ENCODE assay signal across 20 cellular contexts in the genomic region with DNA sequence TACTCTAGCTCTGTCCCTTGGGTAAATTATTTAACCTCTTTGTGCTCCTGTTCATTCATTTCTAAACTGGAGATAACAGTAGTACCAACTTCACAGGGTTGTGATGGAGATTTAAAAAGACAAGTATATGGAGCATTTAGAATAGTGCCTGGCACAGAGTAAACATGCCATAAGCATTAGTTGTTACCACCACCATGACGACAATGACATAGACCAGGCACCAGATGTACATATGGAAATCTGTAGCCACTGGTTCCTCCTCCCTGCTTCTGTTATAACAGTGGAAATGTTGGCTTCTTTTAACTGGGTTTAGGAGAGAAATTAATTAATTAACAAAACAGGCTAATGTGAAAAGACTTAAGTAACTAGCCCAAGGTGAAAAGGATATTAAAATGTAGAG.
DNase-seq lines count a peak whose midpoint lies in the region; ATAC-seq and TF ChIP-seq lines count a peak whose summit lies in the region.
"Had no signal": no experiment of that assay in that cellular context is flagged by ENCODE, and none has a peak within 500 bp of the region (broad histone marks: within the 10 kb centered on the region; RNA-seq: fewer than 3 reads in every experiment).

No MANE protein-coding gene starts in this region.

- peaks cover 7% of the 10 kb centered on the region for H3K36me3 Mint-ChIP-seq in activated naive CD8-positive, alpha-beta T cell treated with anti-CD3 and anti-CD28 coated beads, Interleukin-2, amount 50 U/mL, for 24 hours (ENCODE audit: low read depth)
- H3K36me3 Mint-ChIP-seq: IgD-negative memory B cell had no signal

- no peak overlapping the region for H3K23ac ChIP-seq in IMR-90 (ENCODE audit: low read depth, low read length)

- TF ChIP-seq CTCF in IMR-90 (conservative IDR thresholded peaks at IDR 0.05; ENCODE audit: low read depth, low read length) (no peak), fibroblast of the aortic adventitia (IDR thresholded peaks at IDR 0.05; ENCODE audit: insufficient read depth, low read length) (no peak), right atrium auricular region (IDR thresholded peaks at IDR 0.05) (no peak), GM10248 (IDR thresholded peaks at IDR 0.05; ENCODE audit: control extremely low read depth, extremely low read depth, low read depth, missing control alignments) (no peak)

- peaks cover 3% of the 10 kb centered on the region for H3K9me3 Mint-ChIP-seq in activated naive CD8-positive, alpha-beta T cell treated with anti-CD3 and anti-CD28 coated beads, Interleukin-2, amount 50 U/mL, for 24 hours
- H3K9me3 Mint-ChIP-seq: IgD-negative memory B cell had no signal

- H3K4me2 ChIP-seq in IMR-90 (ENCODE audit: low read depth, low read length) = no peak overlapping the region

- H3K4ac ChIP-seq in IMR-90 (ENCODE audit: low read depth, low read length) = no peak overlapping the region

- no peak overlapping the region for H2BK120ac ChIP-seq in IMR-90 (ENCODE audit: low read depth, low read length)

- H3K27ac ChIP-seq in IMR-90 (ENCODE audit: insufficient read depth, low read length) = no peak overlapping the region
- H3K27ac ChIP-seq in right atrium auricular region = no peak overlapping the region

- H2AFZ ChIP-seq in IMR-90 (replicated peaks; ENCODE audit: low read length, poor library complexity) = no peak overlapping the region

- dilution Hi-C loops in IMR-90 (cut with HindIII; ENCODE audit: low sequenced_read_pairs, unreplicated experiment) = no loop called here

- no peak for TF ChIP-seq RAD21 in IMR-90 (IDR thresholded peaks at IDR 0.05; ENCODE audit: low read length)

- no peak overlapping the region for H3K56ac ChIP-seq in IMR-90 (ENCODE audit: extremely low read depth, insufficient read depth, low read length)

- no peaks in the 10 kb centered on the region for H3K27me3 ChIP-seq in IMR-90 (ENCODE audit: control insufficient read depth, insufficient read depth, low read length)
- no peaks in the 10 kb centered on the region for H3K27me3 ChIP-seq in right atrium auricular region

- H3K9me3 ChIP-seq in IMR-90 (ENCODE audit: control insufficient read depth, insufficient read depth, low read length) = no peaks in the 10 kb centered on the region
- H3K9me3 ChIP-seq in right atrium auricular region = no peaks in the 10 kb centered on the region
- H3K9me3 ChIP-seq: HAP-1 had no signal

- no peak overlapping the region for H4K5ac ChIP-seq in IMR-90 (ENCODE audit: low read depth, low read length)

- H2AK5ac ChIP-seq in IMR-90 (ENCODE audit: low read depth, low read length) = no peak overlapping the region

- no peak overlapping the region for H3K4me3 Mint-ChIP-seq in activated naive CD8-positive, alpha-beta T cell treated with anti-CD3 and anti-CD28 coated beads, Interleukin-2, amount 50 U/mL, for 24 hours
- H3K4me3 Mint-ChIP-seq: B cell, CD14-positive monocyte, IgD-negative memory B cell had no signal

- in situ Hi-C loops in IMR-90 (cut with MboI; ENCODE audit: low sequenced_read_pairs) = no loop called here

- H4K8ac ChIP-seq in IMR-90 (ENCODE audit: low read depth in 2 of 2, low read length in 2 of 2) = no peak overlapping the region

- H3K4me1 ChIP-seq in IMR-90 (ENCODE audit: control insufficient read depth, insufficient read depth, low read length) (no peaks in the 10 kb centered on the region), right atrium auricular region (no peaks in the 10 kb centered on the region)
- H3K4me1 ChIP-seq: HAP-1 had no signal

- TF ChIP-seq POLR2A in IMR-90 (IDR thresholded peaks at IDR 0.05; ENCODE audit: low read depth, low read length) = no peak

- no peak overlapping the region for H3K9ac ChIP-seq in IMR-90 (ENCODE audit: low read depth, low read length)

- H3K4me3 ChIP-seq in IMR-90 (ENCODE audit: insufficient read depth, low read depth, low read length) (no peak overlapping the region), fibroblast of the aortic adventitia (ENCODE audit: low read depth, low read length) (no peak overlapping the region), right atrium auricular region (no peak overlapping the region)
- H3K4me3 ChIP-seq: GM12878, HAP-1 had no signal

- no peak overlapping the region for H2BK5ac ChIP-seq in IMR-90 (ENCODE audit: low read depth, low read length, poor library complexity, severe bottlenecking)

- H4K20me1 ChIP-seq in IMR-90 (ENCODE audit: insufficient read depth, low read length) = no peaks in the 10 kb centered on the region

- DNase-seq in EH (ENCODE audit: low read depth) = peak; percentile 33
- peak; percentile 23 for DNase-seq in IMR-90
- DNase-seq in amniotic epithelial cell (ENCODE audit: low read depth) = peak; percentile 22
- DNase-seq in fibroblast of the aortic adventitia (ENCODE audit: low read depth) = peak; percentile 19
- DNase-seq in right atrium auricular region (ENCODE audit: low spot score) = no peak
- no peak for DNase-seq in NCI-H2107 treated with DMSO at 0.1 percent for 48 hours (lab: John Stamatoyannopoulos, UW; ENCODE audit: unreplicated experiment)
- no peak for DNase-seq in GM10248 (ENCODE audit: extremely low spot score)
- no peak for DNase-seq in activated naive CD8-positive, alpha-beta T cell treated with anti-CD3 and anti-CD28 coated beads, Interleukin-2, amount 50 U/mL, for 24 hours
- DNase-seq: MV-4-11, NCI-H1105 treated with DMSO at 0.1 percent for 48 hours, NCI-H2081, NCI-H446 treated with DMSO at 0.1 percent for 48 hours, NCI-H526 treated with DMSO at 0.1 percent for 48 hours, OCI-M1, Right ventricle myocardium superior had no signal

- no peaks in the 10 kb centered on the region for H3K27me3 Mint-ChIP-seq in activated naive CD8-positive, alpha-beta T cell treated with anti-CD3 and anti-CD28 coated beads, Interleukin-2, amount 50 U/mL, for 24 hours
- H3K27me3 Mint-ChIP-seq: B cell, IgD-negative memory B cell had no signal

- no peaks in the 10 kb centered on the region for H3K79me1 ChIP-seq in IMR-90 (ENCODE audit: low read depth in 1 of 2, low read length in 2 of 2)

- no CpG with 5 or more reads among the region's 1 CpG for WGBS in IMR-90 (ENCODE audit: extremely low coverage in 2 of 2, insufficient read length in 1 of 2), 2 experiments

- H4K91ac ChIP-seq in IMR-90 (ENCODE audit: insufficient read depth, low read depth, low read length) = no peak overlapping the region

- no peaks in the 10 kb centered on the region for H3K36me3 ChIP-seq in IMR-90 (ENCODE audit: control insufficient read depth, insufficient read depth, low read length)
- H3K36me3 ChIP-seq in right atrium auricular region = no peaks in the 10 kb centered on the region
- H3K36me3 ChIP-seq: HAP-1 had no signal

- H2BK20ac ChIP-seq in IMR-90 (ENCODE audit: low read depth, low read length) = no peak overlapping the region

- H3K14ac ChIP-seq in IMR-90 (replicated peaks; ENCODE audit: low read depth, low read length) = no peak overlapping the region

- H3K4me1 Mint-ChIP-seq in activated naive CD8-positive, alpha-beta T cell treated with anti-CD3 and anti-CD28 coated beads, Interleukin-2, amount 50 U/mL, for 24 hours = peaks cover 11% of the 10 kb centered on the region
- H3K4me1 Mint-ChIP-seq: CD14-positive monocyte had no signal

- BruUV-seq in IMR-90 (replicated peaks; lab: Mats Ljungman, UMichigan) = no TSS peak

- H2AK9ac ChIP-seq in IMR-90 (replicated peaks; ENCODE audit: low read depth, low read length, poor library complexity) = no peak overlapping the region

- no peaks in the 10 kb centered on the region for H3K9me1 ChIP-seq in IMR-90 (ENCODE audit: insufficient read depth, low read length)

- ATAC-seq in IMR-90 (ENCODE audit: low read depth) = no peak
- ATAC-seq in activated naive CD8-positive, alpha-beta T cell treated with anti-CD3 and anti-CD28 coated beads, Interleukin-2, amount 50 U/mL, for 24 hours = no peak
- ATAC-seq: GM12878 had no signal

- POLR2A ChIA-PET in IMR-90 (lab: Charles Lee; ENCODE audit: unreplicated experiment) = no interaction called here
- POLR2A ChIA-PET in GM10248 (lab: Yijun Ruan, JAX) = no interaction called here

- intact Hi-C loops in IMR-90 (cut with micrococcal nuclease) = no loop called here

- CTCF ChIA-PET in IMR-90 (lab: Yijun Ruan, JAX) (interaction anchor here (0.7 kb wide), 1 partner anchor 327 kb away, joined by 3 read pairs; no protein-coding TSS in a partner anchor), GM10248 (lab: Yijun Ruan, JAX) (interaction anchor here (1.6 to 2.1 kb wide), 2 partner anchors 12 to 16 kb away, joined by 3 to 4 read pairs; no protein-coding TSS in a partner anchor)

- H3K27ac Mint-ChIP-seq in activated naive CD8-positive, alpha-beta T cell treated with anti-CD3 and anti-CD28 coated beads, Interleukin-2, amount 50 U/mL, for 24 hours = no peak overlapping the region
- H3K27ac Mint-ChIP-seq: B cell, CD14-positive monocyte, IgD-negative memory B cell had no signal

- no peak overlapping the region for H3K18ac ChIP-seq in IMR-90 (ENCODE audit: low read depth, low read length)

- H2BK15ac ChIP-seq in IMR-90 (ENCODE audit: low read depth, low read length) = no peak overlapping the region

TF ChIP-seq in IMR-90, 13 proteins besides CTCF, POLR2A, EP300 and RAD21:
- TF ChIP-seq MXI1 (IDR thresholded peaks at IDR 0.05; ENCODE audit: borderline replicate concordance, low read depth, low read length) = no peak
- TF ChIP-seq CEBPB (IDR thresholded peaks at IDR 0.05; ENCODE audit: low read depth, low read length) = no peak
- TF ChIP-seq MAZ (IDR thresholded peaks at IDR 0.05; ENCODE audit: borderline replicate concordance, low read depth, low read length) = no peak
- no peak for TF ChIP-seq NFE2L2 (IDR thresholded peaks at IDR 0.05; ENCODE audit: low read depth, low read length)
- TF ChIP-seq, protein P1, sequence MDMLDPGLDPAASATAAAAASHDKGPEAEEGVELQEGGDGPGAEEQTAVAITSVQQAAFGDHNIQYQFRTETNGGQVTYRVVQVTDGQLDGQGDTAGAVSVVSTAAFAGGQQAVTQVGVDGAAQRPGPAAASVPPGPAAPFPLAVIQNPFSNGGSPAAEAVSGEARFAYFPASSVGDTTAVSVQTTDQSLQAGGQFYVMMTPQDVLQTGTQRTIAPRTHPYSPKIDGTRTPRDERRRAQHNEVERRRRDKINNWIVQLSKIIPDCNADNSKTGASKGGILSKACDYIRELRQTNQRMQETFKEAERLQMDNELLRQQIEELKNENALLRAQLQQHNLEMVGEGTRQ (IDR thresholded peaks at IDR 0.05; ENCODE audit: low read depth, low read length) = no peak
- no peak for TF ChIP-seq BHLHE40 (IDR thresholded peaks at IDR 0.05; ENCODE audit: low read depth, low read length)
- no peak for TF ChIP-seq MAFK (IDR thresholded peaks at IDR 0.05; ENCODE audit: low read depth, low read length)

Comparison
In these comparisons a context has a peak if more than half of its experiments do, and no peak if none do; other contexts are left out.
1. DNase-seq: peak in EH (single experiment), IMR-90 (single experiment), amniotic epithelial cell (single experiment) and fibroblast of the aortic adventitia (single experiment); none in right atrium auricular region (single experiment), NCI-H2107 treated with DMSO at 0.1 percent for 48 hours (single experiment), GM10248 (single experiment) and activated naive CD8-positive, alpha-beta T cell treated with anti-CD3 and anti-CD28 coated beads, Interleukin-2, amount 50 U/mL, for 24 hours (single experiment).